ENCODE assay signal across 11 cellular contexts in the genomic region with DNA sequence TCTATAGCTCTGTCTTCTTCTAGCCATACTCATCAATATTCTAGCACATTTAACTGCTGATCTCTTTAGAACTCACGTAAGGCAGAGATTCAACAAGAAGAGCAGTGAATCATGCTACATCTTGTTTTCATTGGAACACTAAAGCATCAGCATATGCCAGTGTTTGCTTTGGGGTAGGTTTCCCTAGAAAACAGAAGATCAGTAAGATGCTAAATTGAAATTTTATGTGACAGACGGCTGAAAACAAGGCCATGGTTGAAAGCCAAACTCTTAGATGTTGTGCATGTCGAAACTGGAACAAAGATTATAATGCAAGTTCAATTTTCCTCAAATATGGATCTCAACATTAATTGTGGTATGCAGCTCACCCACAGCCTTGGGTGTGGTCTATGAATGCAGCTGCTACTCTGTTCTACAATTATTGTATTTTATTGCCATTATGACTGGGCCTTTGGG.
DNase-seq lines count a peak whose midpoint lies in the region; ATAC-seq, FAIRE-seq and TF ChIP-seq lines count a peak whose summit lies in the region.
"Had no signal": no experiment of that assay in that cellular context is flagged by ENCODE, and none has a peak within 500 bp of the region (broad histone marks: within the 10 kb centered on the region; RNA-seq: fewer than 3 reads in every experiment).

No MANE protein-coding gene starts in this region.

- peak overlapping the region; percentile 62 for H3K27ac ChIP-seq in psoas muscle
- H3K27ac ChIP-seq in prostate gland, result no peak overlapping the region
- H3K27ac ChIP-seq: parathyroid adenoma had no signal

- H3K4me1 ChIP-seq in psoas muscle (peaks cover 54% of the 10 kb centered on the region), prostate gland (replicated peaks) (peaks cover 8% of the 10 kb centered on the region)
- H3K4me1 ChIP-seq: parathyroid adenoma had no signal

- TF ChIP-seq CTCF in fibroblast of mammary gland (conservative IDR thresholded peaks at IDR 0.05; ENCODE audit: control insufficient read depth, insufficient read depth, low read depth, low read length) (no peak), psoas muscle (IDR thresholded peaks at IDR 0.05) (no peak), prostate gland (IDR thresholded peaks at IDR 0.05) (no peak)

- intact Hi-C loops in psoas muscle (cut with DNase I), result no loop called here
- intact Hi-C loops in prostate gland (cut with DNase I), result no loop called here

- FAIRE-seq in GM12891 (lab: Jason Lieb, UNC), result no peak

- TF ChIP-seq POLR2A in prostate gland (IDR thresholded peaks at IDR 0.05) (no peak), GM12891 (IDR thresholded peaks at IDR 0.05; ENCODE audit: low read depth, low read length) (no peak)

- no peaks in the 10 kb centered on the region for H3K27me3 ChIP-seq in psoas muscle (ENCODE audit: insufficient read depth in 3 of 3, low read length in 2 of 3)
- no peaks in the 10 kb centered on the region for H3K27me3 ChIP-seq in prostate gland (replicated peaks; ENCODE audit: insufficient read depth)

- no peaks in the 10 kb centered on the region for H3K36me3 ChIP-seq in psoas muscle (ENCODE audit: insufficient read depth in 1 of 2, low read depth in 1 of 2)
- no peaks in the 10 kb centered on the region for H3K36me3 ChIP-seq in prostate gland

- ATAC-seq in psoas muscle, result peak in 2 of 4 donors; percentile 8 to 22

- WGBS in psoas muscle, 3 donors, result 34 to 63% (median 35%) methylated on average over 3 of the region's 3 CpGs
- 17% methylated on average over 3 of the region's 3 CpGs for WGBS in prostate gland

- no peak overlapping the region for H3K4me3 ChIP-seq in fibroblast of mammary gland (ENCODE audit: control insufficient read depth, low read depth, low read length)
- H3K4me3 ChIP-seq in psoas muscle, result no peak overlapping the region
- H3K4me3 ChIP-seq in prostate gland, result no peak overlapping the region

- DNase-seq in GM03348 (ENCODE audit: low spot score) (peak; percentile 19), SW480 (ENCODE audit: low spot score) (peak; percentile 13), fibroblast of mammary gland (ENCODE audit: low read depth) (peak; percentile 81), psoas muscle (no peak), prostate gland (ENCODE audit: low spot score) (no peak), GM12891 (ENCODE audit: insufficient read length, low spot score) (no peak), putamen (ENCODE audit: low spot score) (no peak)
- DNase-seq in activated naive CD4-positive, alpha-beta T cell treated with anti-CD3 and anti-CD28 coated beads, Interleukin-2, amount 50 U/mL, for 16 hours, result no peak
- DNase-seq: activated T-cell treated with anti-CD3 and anti-CD28 coated beads, Interleukin-2, amount 50 U/mL, for 1 hour; stimulated activated CD4-positive, alpha-beta T cell treated with anti-CD3 and anti-CD28 coated beads, Interleukin-1b, Interleukin-23, amount 100 ng/mL, for 48 hours had no signal

- H3K9me3 ChIP-seq in psoas muscle (no peaks in the 10 kb centered on the region), prostate gland (no peaks in the 10 kb centered on the region)

TF ChIP-seq in GM12891, 5 proteins besides CTCF, POLR2A, EP300 and RAD21:
- TF ChIP-seq POU2F2 (IDR thresholded peaks at IDR 0.05; ENCODE audit: low read depth, low read length) (no peak), TAF1 (IDR thresholded peaks at IDR 0.05; ENCODE audit: low read depth, low read length) (no peak), SPI1 (IDR thresholded peaks at IDR 0.05; ENCODE audit: low read depth, low read length) (no peak), POLR2AphosphoS5 (IDR thresholded peaks at IDR 0.05; ENCODE audit: low read depth, low read length) (no peak), PAX5 (IDR thresholded peaks at IDR 0.05; ENCODE audit: insufficient read depth, low read length, severe bottlenecking) (no peak)

Comparison
In these comparisons a context has a peak if more than half of its experiments do, and no peak if none do; other contexts are left out.
1. DNase-seq: peak in GM03348 (single experiment), SW480 (single experiment) and fibroblast of mammary gland (single experiment); none in psoas muscle (0 of 2), activated naive CD4-positive, alpha-beta T cell treated with anti-CD3 and anti-CD28 coated beads, Interleukin-2, amount 50 U/mL, for 16 hours (single experiment), prostate gland (single experiment), GM12891 (single experiment) and putamen (single experiment).